In genomic region chr7:473211-473734, GRCh38 we compare ENCODE assay signal across 24 cellular contexts. TPM values are rescaled to one million over a fixed set of nuclear protein-coding genes. Genes with fewer than 3 reads are reported as not detected.
A peak's percentile ranks its signal among the peaks of the same experiment; 100 is the strongest.
DNase-seq lines count a peak whose midpoint lies in the region; ATAC-seq and TF ChIP-seq lines count a peak whose summit lies in the region.
"Had no signal": no experiment of that assay in that cellular context is flagged by ENCODE, and none has a peak within 500 bp of the region (broad histone marks: within the 10 kb centered on the region; RNA-seq: fewer than 3 reads in every experiment).

No MANE protein-coding gene starts in this region.

- no peaks in the 10 kb centered on the region for H3K27me3 Mint-ChIP-seq in CD8-positive, alpha-beta T cell (ENCODE audit: low read depth)
- H3K27me3 Mint-ChIP-seq: activated CD8-positive, alpha-beta memory T cell treated with anti-CD3 and anti-CD28 coated beads, Interleukin-2, amount 10 ng/mL, durations not matched to agents 7 days and 5 days; CD4-positive, alpha-beta T cell; central memory CD8-positive, alpha-beta T cell had no signal

- H3K4me3 ChIP-seq in right cardiac atrium (ENCODE audit: low read length), result no peak overlapping the region
- no peak overlapping the region for H3K4me3 ChIP-seq in CD8-positive, alpha-beta T cell (ENCODE audit: low read depth, low read length)
- H3K4me3 ChIP-seq: esophagus squamous epithelium, thoracic aorta had no signal

- peaks cover 4% of the 10 kb centered on the region for H3K4me1 ChIP-seq in right cardiac atrium (ENCODE audit: control insufficient read depth, insufficient read depth, low read length)
- peaks cover 12% of the 10 kb centered on the region for H3K4me1 ChIP-seq in CD8-positive, alpha-beta T cell (ENCODE audit: insufficient read depth, low read length)

- H3K4me3 Mint-ChIP-seq in CD8-positive, alpha-beta T cell, result no peak overlapping the region
- H3K4me3 Mint-ChIP-seq: activated CD8-positive, alpha-beta memory T cell treated with anti-CD3 and anti-CD28 coated beads, Interleukin-2, amount 10 ng/mL, durations not matched to agents 7 days and 5 days; CD4-positive, alpha-beta T cell; central memory CD8-positive, alpha-beta T cell; H9; immature natural killer cell; natural killer cell had no signal

- ATAC-seq in left cardiac atrium (no peak), Right ventricle myocardium inferior (no peak), right cardiac atrium (no peak), omental fat pad (ENCODE audit: low FRiP score) (no peak), HG03095 (IDR thresholded peaks at IDR 0.05; ENCODE audit: unreplicated experiment) (no peak)
- ATAC-seq in CD8-positive, alpha-beta T cell, result no peak
- ATAC-seq: activated CD8-positive, alpha-beta memory T cell treated with anti-CD3 and anti-CD28 coated beads, Interleukin-2, amount 10 ng/mL, durations not matched to agents 7 days and 5 days; PC-3 had no signal

- no peaks in the 10 kb centered on the region for H3K36me3 Mint-ChIP-seq in CD8-positive, alpha-beta T cell
- H3K36me3 Mint-ChIP-seq: activated CD8-positive, alpha-beta memory T cell treated with anti-CD3 and anti-CD28 coated beads, Interleukin-2, amount 10 ng/mL, durations not matched to agents 7 days and 5 days; natural killer cell had no signal

- H3K36me3 ChIP-seq in CD8-positive, alpha-beta T cell (ENCODE audit: insufficient read depth, low read length), result no peaks in the 10 kb centered on the region
- H3K36me3 ChIP-seq: esophagus squamous epithelium, thoracic aorta had no signal

- no peaks in the 10 kb centered on the region for H3K9me3 ChIP-seq in right cardiac atrium (ENCODE audit: control insufficient read depth, low read length)
- no peaks in the 10 kb centered on the region for H3K9me3 ChIP-seq in CD8-positive, alpha-beta T cell (ENCODE audit: low read length)

- 89% methylated on average over 18 of the region's 18 CpGs for WGBS in right cardiac atrium

- H3K9me3 Mint-ChIP-seq in CD8-positive, alpha-beta T cell, result no peaks in the 10 kb centered on the region

- H3K27ac Mint-ChIP-seq in CD8-positive, alpha-beta T cell, result no peak overlapping the region
- H3K27ac Mint-ChIP-seq: activated CD8-positive, alpha-beta memory T cell treated with anti-CD3 and anti-CD28 coated beads, Interleukin-2, amount 10 ng/mL, durations not matched to agents 7 days and 5 days; activated T-helper 2 cell treated with anti-CD3 and anti-CD28 coated beads, Interferon-gamma antibody, Interleukin-2, Interleukin-4, amounts not matched to agents 10 μg/mL and 5 μg/mL and 100 μg/mL, durations not matched to agents 14 hours and 24 hours and 36 hours; H9; immature natural killer cell; natural killer cell had no signal

- CTCF ChIA-PET in CD8-positive, alpha-beta T cell (lab: Charles Lee), result no interaction called here

- intact Hi-C loops in left cardiac atrium (cut with DNase I), result no loop called here
- intact Hi-C loops in Right ventricle myocardium inferior (cut with DNase I), result no loop called here
- intact Hi-C loops in right cardiac atrium (cut with DNase I), result no loop called here
- intact Hi-C loops in CD8-positive, alpha-beta T cell (cut with DNase I, micrococcal nuclease), result no loop called here

- no peak for TF ChIP-seq CTCF in omental fat pad (IDR thresholded peaks at IDR 0.05)
- no peak for TF ChIP-seq CTCF in CD8-positive, alpha-beta T cell (IDR thresholded peaks at IDR 0.05)

- POLR2A ChIA-PET in CD8-positive, alpha-beta T cell (lab: Charles Lee), result no interaction called here

- peak; percentile 14 for DNase-seq in left cardiac atrium
- no peak for DNase-seq in Right ventricle myocardium inferior (ENCODE audit: missing footprints)
- DNase-seq in right cardiac atrium, result peak in 2 of 3 donors; percentile 42 to 50
- DNase-seq in omental fat pad (ENCODE audit: low spot score), result peak; percentile 14
- no peak for DNase-seq in NCI-H524 treated with DMSO at 0.1 percent for 48 hours (lab: John Stamatoyannopoulos, UW)
- DNase-seq in cerebellar cortex (ENCODE audit: low spot score), result no peak
- no peak for DNase-seq in CD8-positive, alpha-beta T cell
- DNase-seq: activated CD4-positive, alpha-beta T cell treated with anti-CD3 and anti-CD28 coated beads for 1 hour; activated CD8-positive, alpha-beta memory T cell treated with anti-CD3 and anti-CD28 coated beads, Interleukin-2, amount 10 ng/mL, durations not matched to agents 7 days and 5 days; CD4-positive, alpha-beta T cell; DMS53; effector memory CD4-positive, alpha-beta T cell; esophagus squamous epithelium; H9; immature natural killer cell; MM.1S; natural killer cell; NCI-H1694; NCI-H774; PC-3 had no signal

- H3K27me3 ChIP-seq in right cardiac atrium (ENCODE audit: control insufficient read depth, insufficient read depth), result no peaks in the 10 kb centered on the region
- no peaks in the 10 kb centered on the region for H3K27me3 ChIP-seq in CD8-positive, alpha-beta T cell (ENCODE audit: insufficient read depth, low read length)

- H3K4me1 Mint-ChIP-seq in CD8-positive, alpha-beta T cell (ENCODE audit: low read depth), result peaks cover 6% of the 10 kb centered on the region
- H3K4me1 Mint-ChIP-seq: central memory CD8-positive, alpha-beta T cell; H9 had no signal

- no peak overlapping the region for H3K27ac ChIP-seq in right cardiac atrium (ENCODE audit: low read length)
- no peak overlapping the region for H3K27ac ChIP-seq in CD8-positive, alpha-beta T cell (ENCODE audit: low read depth, low read length)

RNA-seq across cellular contexts. Expression of gene PDGFA, which starts 46.4 kb away (rescaled TPM):
- total RNA-seq in left cardiac atrium, result 10 to 100 TPM; 27.5 to 33.9 TPM
- total RNA-seq in Right ventricle myocardium inferior, result 37.2 TPM
- total RNA-seq in right cardiac atrium, result 10 to 100 TPM; 32.2 to 44.3 (median 38.4) TPM
- polyA plus RNA-seq in right cardiac atrium, result 18.3 TPM
- total RNA-seq in omental fat pad, result 10 to 100 TPM in 1 of 4 donors, 1 to 10 TPM in 3; 7.0 to 23.7 (median 8.8) TPM
- 1 to 10 TPM; 2.1 to 2.3 TPM for total RNA-seq in CD8-positive, alpha-beta T cell

Comparison
In these comparisons a context has a peak if more than half of its experiments do, and no peak if none do; other contexts are left out.
1. DNase-seq: peak in left cardiac atrium (single experiment), right cardiac atrium (2 of 3) and omental fat pad (single experiment); none in Right ventricle myocardium inferior (single experiment), NCI-H524 treated with DMSO at 0.1 percent for 48 hours (single experiment), cerebellar cortex (single experiment) and CD8-positive, alpha-beta T cell (0 of 7).